In genomic region chr11:10366568-10367331, GRCh38 we compare ENCODE assay signal across 1 cellular context.
TF ChIP-seq lines count a peak whose summit lies in the region.

No MANE protein-coding gene starts in this region.

TF ChIP-seq in SK-N-SH, 30 proteins besides CTCF, POLR2A, EP300 and RAD21 (continued from another document):
- peak; percentile 29; the same call in 1 of the 2 replicates for TF ChIP-seq PBX3 (IDR thresholded peaks at IDR 0.05)
- no peak for TF ChIP-seq NRF1 (IDR thresholded peaks at IDR 0.05; ENCODE audit: low read depth, low read length)
- TF ChIP-seq NFIC (IDR thresholded peaks at IDR 0.05; ENCODE audit: borderline replicate concordance): no peak
- TF ChIP-seq IRF3 (IDR thresholded peaks at IDR 0.05; ENCODE audit: low read depth, low read length): no peak
- peak; percentile 68 for TF ChIP-seq TCF12 (IDR thresholded peaks at IDR 0.05)
- TF ChIP-seq FOXM1 (IDR thresholded peaks at IDR 0.05; ENCODE audit: low read depth): no peak
